ENCODE assay signal across 9 cellular contexts in genomic region chr12:89469361-89469760, GRCh38. TPM values are rescaled to one million over a fixed set of nuclear protein-coding genes. Genes with fewer than 3 reads are reported as not detected.
A peak's percentile ranks its signal among the peaks of the same experiment; 100 is the strongest.
DNase-seq lines count a peak whose midpoint lies in the region; ATAC-seq and TF ChIP-seq lines count a peak whose summit lies in the region.
"Had no signal": no experiment of that assay in that cellular context is flagged by ENCODE, and none has a peak within 500 bp of the region (broad histone marks: within the 10 kb centered on the region; RNA-seq: fewer than 3 reads in every experiment).

No MANE protein-coding gene starts in this region.

- H3K9me3 ChIP-seq in RWPE2 (ENCODE audit: severe bottlenecking) (no peaks in the 10 kb centered on the region), aorta (ENCODE audit: control insufficient read depth, low read length) (no peaks in the 10 kb centered on the region)
- H3K9me3 ChIP-seq: thoracic aorta had no signal

- WGBS in aorta, 2 donors: 68 to 79% methylated on average over 3 of the region's 3 CpGs

- H3K4me1 ChIP-seq in RWPE2 (ENCODE audit: insufficient read depth, poor library complexity, severe bottlenecking): peaks cover 40% of the 10 kb centered on the region
- H3K4me1 ChIP-seq in aorta (ENCODE audit: control insufficient read depth in 1 of 2, insufficient read depth in 2 of 2, low read length in 2 of 2): no peaks in the 10 kb centered on the region

- no peaks in the 10 kb centered on the region; the same call in 1 of the 2 replicates for H3K36me3 ChIP-seq in RWPE2 (ENCODE audit: low read depth)
- H3K36me3 ChIP-seq in aorta (ENCODE audit: control insufficient read depth in 1 of 2, insufficient read depth in 2 of 2, low read length in 1 of 2): no peaks in the 10 kb centered on the region
- H3K36me3 ChIP-seq: thoracic aorta had no signal

- H3K27me3 ChIP-seq in RWPE2 (ENCODE audit: insufficient read depth, poor library complexity, severe bottlenecking) (no peaks in the 10 kb centered on the region), aorta (ENCODE audit: control insufficient read depth in 1 of 2, insufficient read depth in 2 of 2, low read length in 1 of 2) (no peaks in the 10 kb centered on the region)

- no peak overlapping the region for H3K27ac ChIP-seq in RWPE2 (ENCODE audit: poor library complexity, severe bottlenecking)
- no peak overlapping the region for H3K27ac ChIP-seq in aorta (ENCODE audit: low read depth in 1 of 2, low read length in 2 of 2)
- H3K27ac ChIP-seq: thoracic aorta had no signal

- H3K4me3 ChIP-seq in RWPE2 (ENCODE audit: severe bottlenecking) (no peak overlapping the region), aorta (ENCODE audit: low read length in 2 of 2) (no peak overlapping the region)
- H3K4me3 ChIP-seq: thoracic aorta had no signal

- intact Hi-C loops in aorta (cut with DNase I): loop anchor here in 1 of 2 donors (10.0 kb wide), 1 partner anchor 455 kb away; no protein-coding TSS in a partner anchor

- DNase-seq in RWPE2 (ENCODE audit: low spot score): no peak
- DNase-seq in iris pigment epithelial cell (ENCODE audit: low read depth): peak; percentile 82
- no peak for DNase-seq in COLO829 (ENCODE audit: low spot score)
- no peak for DNase-seq in NCI-H2081 treated with DMSO at 0.1 percent for 48 hours (lab: John Stamatoyannopoulos, UW)
- no peak for DNase-seq in NOMO-1 treated with dmso at 0.1 percent for 144 hours (lab: John Stamatoyannopoulos, UW; ENCODE audit: unreplicated experiment)
- no peak for DNase-seq in aorta

- no peak for TF ChIP-seq CTCF in RWPE2 (IDR thresholded peaks at IDR 0.05; ENCODE audit: poor library complexity, severe bottlenecking)

- ATAC-seq in GM18861 (IDR thresholded peaks at IDR 0.05; ENCODE audit: unreplicated experiment): peak; percentile 44
- peak; percentile 50 for ATAC-seq in HG02623 (IDR thresholded peaks at IDR 0.05; ENCODE audit: unreplicated experiment)
- peak; percentile 80 for ATAC-seq in RWPE2 (ENCODE audit: low read depth)
- ATAC-seq in aorta (ENCODE audit: low FRiP score): no peak

RNA-seq across cellular contexts. Expression of gene GALNT4, which starts 55.2 kb away (rescaled TPM):
- 1 to 10 TPM; 7.4 TPM for total RNA-seq in aorta
- polyA plus RNA-seq in aorta: 1 to 10 TPM; 2.8 to 4.4 TPM

RNA-seq across cellular contexts. Expression of gene POC1B, which starts 56.5 kb away (rescaled TPM):
- 10 to 100 TPM; 21.2 to 21.9 TPM for total RNA-seq in aorta
- polyA plus RNA-seq in aorta: 10 to 100 TPM in 1 of 2 donors, 1 to 10 TPM in 1; 7.3 to 19.9 TPM
